Comparison of ENCODE assay signal across 8 cellular contexts in the genomic region with DNA sequence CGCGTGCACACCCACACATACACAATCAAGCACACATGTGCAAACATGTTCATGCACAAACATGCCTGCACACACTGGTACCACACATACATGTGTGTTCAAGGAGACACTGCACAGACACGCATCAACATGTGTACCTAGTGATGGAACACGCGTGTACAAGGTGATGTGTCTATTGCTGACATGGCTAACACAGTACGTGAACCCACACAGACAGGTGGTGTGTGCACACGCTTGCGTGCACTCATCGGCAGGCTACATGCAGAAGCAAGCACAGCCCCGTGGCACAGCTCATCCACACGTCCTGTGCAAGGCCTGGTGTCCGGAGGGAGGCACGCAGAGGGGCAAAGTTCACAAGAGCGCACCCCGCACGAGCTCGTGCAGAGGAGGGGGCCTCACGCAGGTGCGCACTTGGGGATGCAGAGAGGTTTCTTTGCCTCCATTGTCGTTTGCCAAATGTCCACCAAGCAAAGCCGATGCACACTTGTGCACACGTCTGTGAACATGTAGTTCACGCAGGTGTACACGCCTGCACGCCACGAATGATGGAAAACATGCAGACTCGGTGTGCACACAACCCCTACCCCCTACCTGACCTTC. TPM values are rescaled to one million over a fixed set of nuclear protein-coding genes. Genes with fewer than 3 reads are reported as not detected.
DNase-seq lines count a peak whose midpoint lies in the region; ATAC-seq and TF ChIP-seq lines count a peak whose summit lies in the region.

No MANE protein-coding gene starts in this region.

- H3K4me1 Mint-ChIP-seq in activated T-cell treated with anti-CD3 and anti-CD28 coated beads, Interleukin-2, amount 50 U/mL, for 24 hours (ENCODE audit: low read depth): peaks cover 33% of the 10 kb centered on the region

- H3K4me1 ChIP-seq in adipocyte (ENCODE audit: control insufficient read depth, insufficient read depth, low read length) (peaks cover 38% of the 10 kb centered on the region), liver (ENCODE audit: control insufficient read depth in 4 of 4, insufficient read depth in 4 of 4, low read length in 3 of 4) (peaks cover 18 to 44% (median 34%) of the 10 kb centered on the region in 4 donors), tibial nerve (peaks cover 8 to 60% (median 47%) of the 10 kb centered on the region in 4 donors)

- H3K27ac Mint-ChIP-seq in activated T-cell treated with anti-CD3 and anti-CD28 coated beads, Interleukin-2, amount 50 U/mL, for 24 hours: peak overlapping the region; percentile 90

- no peak for TF ChIP-seq POLR2A in tibial nerve (IDR thresholded peaks at IDR 0.05)

- no peak for TF ChIP-seq RAD21 in liver (IDR thresholded peaks at IDR 0.05)

- TF ChIP-seq EP300 in tibial nerve (IDR thresholded peaks at IDR 0.05): no peak

- no peaks in the 10 kb centered on the region for H3K27me3 Mint-ChIP-seq in activated T-cell treated with anti-CD3 and anti-CD28 coated beads, Interleukin-2, amount 50 U/mL, for 24 hours

- peaks cover 30% of the 10 kb centered on the region for H3K36me3 Mint-ChIP-seq in activated T-cell treated with anti-CD3 and anti-CD28 coated beads, Interleukin-2, amount 50 U/mL, for 24 hours (ENCODE audit: low read depth)

- H3K4me3 ChIP-seq in adipocyte (ENCODE audit: low read length): peak overlapping the region; percentile 83
- peak overlapping the region; percentile 76 to 86 (median 77) for H3K4me3 ChIP-seq in liver (ENCODE audit: low read depth in 1 of 3, low read length in 3 of 3)
- peak overlapping the region; percentile 60 to 94 (median 86) for H3K4me3 ChIP-seq in tibial nerve

- H3K27ac ChIP-seq in liver (ENCODE audit: low read depth in 1 of 2, low read length in 2 of 2) (peak overlapping the region; percentile 57 to 95), tibial nerve (peak overlapping the region in 3 of 4 donors; percentile 75 to 98 (median 84))

- intact Hi-C loops in sciatic nerve (cut with DNase I): no loop called here

- no peak for DNase-seq in activated T-cell treated with anti-CD3 and anti-CD28 coated beads, Interleukin-2, amount 50 U/mL, for 24 hours
- no peak for DNase-seq in activated T-cell treated with anti-CD3 and anti-CD28 coated beads, Interleukin-2, amount 50 U/mL, for 1 hour
- no peak for DNase-seq in adipocyte (ENCODE audit: low read depth)
- no peak for DNase-seq in tibial nerve (ENCODE audit: low spot score in 2 of 2)
- no peak for DNase-seq in cerebellum (ENCODE audit: low spot score)
- no peak for DNase-seq in sciatic nerve (ENCODE audit: low spot score)

- no peaks in the 10 kb centered on the region for H3K9me3 ChIP-seq in adipocyte (ENCODE audit: control insufficient read depth, low read length)
- no peaks in the 10 kb centered on the region for H3K9me3 ChIP-seq in liver (ENCODE audit: control insufficient read depth in 4 of 4, low read length in 3 of 4)
- no peaks in the 10 kb centered on the region for H3K9me3 ChIP-seq in tibial nerve

- H3K36me3 ChIP-seq in adipocyte (ENCODE audit: control insufficient read depth, insufficient read depth, low read length, severe bottlenecking) (peaks cover 20% of the 10 kb centered on the region), liver (ENCODE audit: control insufficient read depth in 4 of 4, insufficient read depth in 3 of 4, low read depth in 1 of 4, low read length in 3 of 4) (peaks cover 0 to 9% (median 2%) of the 10 kb centered on the region in 4 donors), tibial nerve (peaks cover 0 to 23% (median 0%) of the 10 kb centered on the region in 3 donors)

- H3K9me3 Mint-ChIP-seq in activated T-cell treated with anti-CD3 and anti-CD28 coated beads, Interleukin-2, amount 50 U/mL, for 24 hours: no peaks in the 10 kb centered on the region

- WGBS in liver: 30% methylated on average over 27 of the region's 27 CpGs
- WGBS in tibial nerve, 2 donors: 21 to 32% methylated on average over 20 to 21 of the region's 27 CpGs

- H3K9ac ChIP-seq in adipocyte (ENCODE audit: low read length) (peak overlapping the region; percentile 89), liver (ENCODE audit: low read depth in 1 of 2, low read length in 2 of 2) (no peak overlapping the region)

- no peak for TF ChIP-seq CTCF in liver (IDR thresholded peaks at IDR 0.05; ENCODE audit: low read depth, low read length, missing input control)
- TF ChIP-seq CTCF in tibial nerve (IDR thresholded peaks at IDR 0.05): no peak

- H3K4me3 Mint-ChIP-seq in activated T-cell treated with anti-CD3 and anti-CD28 coated beads, Interleukin-2, amount 50 U/mL, for 24 hours: peak overlapping the region; percentile 85

- ATAC-seq in sciatic nerve: no peak
- ATAC-seq in GM18502 (IDR thresholded peaks at IDR 0.05; ENCODE audit: poor library complexity, unreplicated experiment): no peak

- H3K27me3 ChIP-seq in adipocyte (replicated peaks; ENCODE audit: control insufficient read depth, insufficient read depth, low read length): no peaks in the 10 kb centered on the region
- H3K27me3 ChIP-seq in liver (ENCODE audit: control insufficient read depth in 4 of 4, insufficient read depth in 4 of 4, low read length in 3 of 4): no peaks in the 10 kb centered on the region
- no peaks in the 10 kb centered on the region for H3K27me3 ChIP-seq in tibial nerve

TF ChIP-seq in liver, 16 proteins besides CTCF, POLR2A, EP300 and RAD21:
- TF ChIP-seq YY1 (IDR thresholded peaks at IDR 0.05) (no peak), REST (IDR thresholded peaks at IDR 0.05) (no peak), SP1 (IDR thresholded peaks at IDR 0.05) (no peak), HNF4A (conservative IDR thresholded peaks at IDR 0.05) (peak in 1 of 2 donors; percentile 11), FOXA2 (IDR thresholded peaks at IDR 0.05) (no peak), FOXA1 (IDR thresholded peaks at IDR 0.05) (no peak), TAF1 (conservative IDR thresholded peaks at IDR 0.05) (no peak)

RNA-seq across cellular contexts. Expression of gene ACAP3, which starts 1.0 kb away (rescaled TPM):
- total RNA-seq in liver: 10 to 100 TPM; 17.9 to 24.8 TPM
- 10 to 100 TPM in 1 of 2 donors, 1 to 10 TPM in 1; 2.7 to 12.0 TPM for polyA plus RNA-seq in liver
- 100 to 1,000 TPM in 1 of 4 donors, 10 to 100 TPM in 3; 34.3 to 125 (median 69.6) TPM for total RNA-seq in tibial nerve
- 83.3 TPM for total RNA-seq in cerebellum
- 74.7 TPM for total RNA-seq in sciatic nerve

RNA-seq across cellular contexts. Expression of gene PUSL1, which starts 1.6 kb away (rescaled TPM):
- total RNA-seq in liver: 10 to 100 TPM in 1 of 2 donors, 1 to 10 TPM in 1; 9.3 to 11.2 TPM
- polyA plus RNA-seq in liver: 10 to 100 TPM in 1 of 2 donors, 1 to 10 TPM in 1; 9.5 to 14.9 TPM
- total RNA-seq in tibial nerve: 10 to 100 TPM; 17.5 to 22.2 (median 19.7) TPM
- 10.5 TPM for total RNA-seq in cerebellum
- total RNA-seq in sciatic nerve: 11.3 TPM

RNA-seq across cellular contexts. Expression of gene INTS11, which starts 17.7 kb away (rescaled TPM):
- total RNA-seq in liver (10 to 100 TPM; 30.7 to 40.5 TPM), tibial nerve (100 to 1,000 TPM; 118 to 241 (median 157) TPM), cerebellum (47.8 TPM), sciatic nerve (111 TPM)
- 10 to 100 TPM; 26.3 to 38.3 TPM for polyA plus RNA-seq in liver

RNA-seq across cellular contexts. Expression of gene CPTP, which starts 17.8 kb away (rescaled TPM):
- total RNA-seq in liver: 10 to 100 TPM in 1 of 2 donors, 1 to 10 TPM in 1; 7.9 to 14.6 TPM
- polyA plus RNA-seq in liver: 10 to 100 TPM; 30.4 to 45.1 TPM
- 10 to 100 TPM; 12.0 to 24.9 (median 18.8) TPM for total RNA-seq in tibial nerve
- total RNA-seq in cerebellum: 10.6 TPM
- 15.7 TPM for total RNA-seq in sciatic nerve

RNA-seq across cellular contexts. Expression of gene TAS1R3, which starts 24.3 kb away (rescaled TPM):
- total RNA-seq in liver: under 1 TPM; 0.19 to 0.33 TPM
- under 1 TPM in 1 of 2 donors, not detected in 1; 0.36 TPM for polyA plus RNA-seq in liver
- total RNA-seq in tibial nerve: 1 to 10 TPM in 1 of 4 donors, under 1 TPM in 3; 0.21 to 1.2 (median 0.63) TPM
- total RNA-seq in cerebellum: 0.73 TPM
- 0.49 TPM for total RNA-seq in sciatic nerve
